ENCODE assay signal across 14 cellular contexts in genomic region chr22:17114958-17115235, GRCh38.
"Had no signal": no experiment of that assay in that cellular context is flagged by ENCODE, and none has a peak within 500 bp of the region (broad histone marks: within the 10 kb centered on the region; RNA-seq: fewer than 3 reads in every experiment).

No MANE protein-coding gene starts in this region.

- H3K4me3 Mint-ChIP-seq: activated naive CD8-positive, alpha-beta T cell treated with anti-CD3 and anti-CD28 coated beads for 36 hours; naive B cell; stimulated activated naive B cell treated with anti-CD40 and anti-IgM and Interleukin-4, amounts not matched to agents 10 μg/mL and 1 μg/mL and 100 μg/mL, for 72 hours had no signal

- DNase-seq: activated naive CD8-positive, alpha-beta T cell treated with anti-CD3 and anti-CD28 coated beads for 36 hours; activated T-cell treated with anti-CD3 and anti-CD28 coated beads for 4 hours; anterior cingulate cortex; kidney; left lung; mammary epithelial cell; naive B cell; stimulated activated CD4-positive, alpha-beta T cell treated with anti-CD3 and anti-CD28 coated beads, Interleukin-2, amount 100 ng/mL, for 48 hours; stimulated activated naive B cell treated with anti-CD40 and anti-IgM and Interleukin-4, amounts not matched to agents 10 μg/mL and 1 μg/mL and 100 μg/mL, for 72 hours; SW 1271; uterus had no signal

- H3K9me3 ChIP-seq: left lung, tibial nerve, uterus had no signal

- H3K4me1 ChIP-seq: parathyroid adenoma, tibial nerve, uterus had no signal

- H3K9me3 Mint-ChIP-seq: activated naive CD8-positive, alpha-beta T cell treated with anti-CD3 and anti-CD28 coated beads for 36 hours; naive B cell; stimulated activated naive B cell treated with anti-CD40 and anti-IgM and Interleukin-4, amounts not matched to agents 10 μg/mL and 1 μg/mL and 100 μg/mL, for 72 hours had no signal

- H3K27ac Mint-ChIP-seq: stimulated activated naive B cell treated with anti-CD40 and anti-IgM and Interleukin-4, amounts not matched to agents 10 μg/mL and 1 μg/mL and 100 μg/mL, for 72 hours had no signal

- H3K36me3 Mint-ChIP-seq: naive B cell had no signal

- H3K4me3 ChIP-seq: hepatocyte, left lung, tibial nerve, uterus had no signal

- H3K27ac ChIP-seq: hepatocyte, parathyroid adenoma, tibial nerve, uterus had no signal

- ATAC-seq: left lung; stimulated activated naive B cell treated with anti-CD40 and anti-IgM and Interleukin-4, amounts not matched to agents 10 μg/mL and 1 μg/mL and 100 μg/mL, for 72 hours had no signal

- H3K27me3 ChIP-seq: uterus had no signal

- H3K36me3 ChIP-seq: uterus had no signal
